In genomic region chr1:212401042-212401441, GRCh38 we compare ENCODE assay signal across 24 cellular contexts.
"Had no signal": no experiment of that assay in that cellular context is flagged by ENCODE, and none has a peak within 500 bp of the region (broad histone marks: within the 10 kb centered on the region; RNA-seq: fewer than 3 reads in every experiment).

No MANE protein-coding gene starts in this region.

- ATAC-seq: activated T-cell treated with anti-CD3 and anti-CD28 coated beads, Interleukin-2, amount 50 U/mL, for 72 hours; body of pancreas; left ventricle myocardium superior; naive thymus-derived CD8-positive, alpha-beta T cell had no signal

- H3K27ac ChIP-seq: body of pancreas, cardiac muscle cell, hepatocyte, neural progenitor cell, sigmoid colon, upper lobe of left lung had no signal

- DNase-seq: activated CD4-positive, alpha-beta T cell treated with anti-CD3 and anti-CD28 coated beads for 4 hours; activated CD4-positive, alpha-beta T cell treated with anti-CD3 and anti-CD28 coated beads, Interleukin-2, amount 50 U/mL, for 48 hours; activated CD4-positive, CD25-positive, alpha-beta regulatory T cell; activated effector memory CD4-positive, alpha-beta T cell treated with anti-CD3 and anti-CD28 coated beads, Interleukin-2, amount 50 U/mL, for 16 hours; activated naive CD4-positive, alpha-beta T cell treated with anti-CD3 and anti-CD28 coated beads, Interleukin-2, amount 50 U/mL, for 16 hours; activated T-cell treated with anti-CD3 and anti-CD28 coated beads, Interleukin-2, amount 50 U/mL, for 72 hours; anterior cingulate cortex; body of pancreas; dermis blood vessel endothelial cell; effector CD8-positive, alpha-beta T cell; foreskin melanocyte; glutamatergic neuron; left ventricle myocardium superior; mammary epithelial cell; naive thymus-derived CD8-positive, alpha-beta T cell; retina; sigmoid colon; stimulated activated CD4-positive, alpha-beta T cell treated with anti-CD3 and anti-CD28 coated beads, Interleukin-15, amount 100 ng/mL, for 24 hours; stimulated activated naive CD4-positive, alpha-beta T cell; T-helper 9 cell; upper lobe of left lung had no signal
